In the genomic region with DNA sequence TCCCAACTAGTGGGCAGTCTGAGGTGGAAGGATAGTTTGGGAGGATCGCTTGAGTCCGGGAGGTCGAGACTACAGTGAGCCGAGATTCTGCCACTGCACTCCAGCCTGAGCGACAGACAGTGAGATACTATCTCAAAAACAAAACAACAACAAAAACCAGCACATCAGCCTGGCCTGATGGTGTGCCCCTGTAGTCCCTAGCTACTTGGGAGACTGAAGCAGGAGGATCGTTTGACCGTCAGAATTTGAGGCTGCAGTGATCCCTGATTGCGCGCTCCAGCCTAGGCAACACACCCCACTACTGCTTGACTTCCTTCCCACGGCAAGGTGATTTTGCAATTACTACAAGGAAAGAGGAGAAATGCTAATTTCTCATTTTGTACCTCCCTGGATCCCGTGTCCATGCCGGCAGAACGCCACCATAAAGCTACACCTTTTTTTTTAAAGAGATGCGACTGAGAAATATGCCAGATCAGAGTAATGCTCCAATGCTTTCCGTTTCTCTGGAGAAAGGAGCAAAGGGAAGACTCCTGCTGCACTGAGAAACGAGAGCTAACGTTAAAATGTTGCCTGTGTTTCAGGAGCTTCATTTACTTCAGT, we compare ENCODE assay signal across 1 cellular context.
TF ChIP-seq lines count a peak whose summit lies in the region.

No MANE protein-coding gene starts in this region.

TF ChIP-seq in K562, 482 proteins besides CTCF, POLR2A, EP300 and RAD21 (continued from another document):
- TF ChIP-seq, protein P1, sequence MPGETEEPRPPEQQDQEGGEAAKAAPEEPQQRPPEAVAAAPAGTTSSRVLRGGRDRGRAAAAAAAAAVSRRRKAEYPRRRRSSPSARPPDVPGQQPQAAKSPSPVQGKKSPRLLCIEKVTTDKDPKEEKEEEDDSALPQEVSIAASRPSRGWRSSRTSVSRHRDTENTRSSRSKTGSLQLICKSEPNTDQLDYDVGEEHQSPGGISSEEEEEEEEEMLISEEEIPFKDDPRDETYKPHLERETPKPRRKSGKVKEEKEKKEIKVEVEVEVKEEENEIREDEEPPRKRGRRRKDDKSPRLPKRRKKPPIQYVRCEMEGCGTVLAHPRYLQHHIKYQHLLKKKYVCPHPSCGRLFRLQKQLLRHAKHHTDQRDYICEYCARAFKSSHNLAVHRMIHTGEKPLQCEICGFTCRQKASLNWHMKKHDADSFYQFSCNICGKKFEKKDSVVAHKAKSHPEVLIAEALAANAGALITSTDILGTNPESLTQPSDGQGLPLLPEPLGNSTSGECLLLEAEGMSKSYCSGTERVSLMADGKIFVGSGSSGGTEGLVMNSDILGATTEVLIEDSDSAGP (CRISPR knock-in tag; IDR thresholded peaks at IDR 0.05) = no peak
- TF ChIP-seq GATA2 (CRISPR knock-in tag; IDR thresholded peaks at IDR 0.05) (peak; percentile 35; the same call in 1 of the 2 replicates), KLF6 (CRISPR knock-in tag; IDR thresholded peaks at IDR 0.05; ENCODE audit: borderline replicate concordance) (no peak), TEAD4 (IDR thresholded peaks at IDR 0.05; ENCODE audit: low read length) (no peak), TEAD4 (CRISPR knock-in tag; IDR thresholded peaks at IDR 0.05; ENCODE audit: borderline replicate concordance) (no peak), ZBTB1 (CRISPR knock-in tag; IDR thresholded peaks at IDR 0.05; ENCODE audit: borderline replicate concordance, low read depth) (no peak), TEAD1 (CRISPR knock-in tag; IDR thresholded peaks at IDR 0.05) (no peak), CEBPG (CRISPR knock-in tag; IDR thresholded peaks at IDR 0.05) (no peak), CEBPG (tag; conservative IDR thresholded peaks at IDR 0.05 in 1 of 2, IDR thresholded peaks at IDR 0.05 in 1 of 2) (0 out of 4 replicates have a peak, but pooled peaks of 1 of the 2 experiments have one; percentile 9), ZBTB17 (CRISPR knock-in tag; IDR thresholded peaks at IDR 0.05) (no peak)
- TF ChIP-seq, protein P2, sequence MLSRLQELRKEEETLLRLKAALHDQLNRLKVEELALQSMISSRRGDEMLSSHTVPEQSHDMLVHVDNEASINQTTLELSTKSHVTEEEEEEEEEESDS (CRISPR knock-in tag; IDR thresholded peaks at IDR 0.05) = no peak
- TF ChIP-seq, protein P3, sequence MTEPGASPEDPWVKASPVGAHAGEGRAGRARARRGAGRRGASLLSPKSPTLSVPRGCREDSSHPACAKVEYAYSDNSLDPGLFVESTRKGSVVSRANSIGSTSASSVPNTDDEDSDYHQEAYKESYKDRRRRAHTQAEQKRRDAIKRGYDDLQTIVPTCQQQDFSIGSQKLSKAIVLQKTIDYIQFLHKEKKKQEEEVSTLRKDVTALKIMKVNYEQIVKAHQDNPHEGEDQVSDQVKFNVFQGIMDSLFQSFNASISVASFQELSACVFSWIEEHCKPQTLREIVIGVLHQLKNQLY (CRISPR knock-in tag; conservative IDR thresholded peaks at IDR 0.05) = no peak
- TF ChIP-seq, protein P4, sequence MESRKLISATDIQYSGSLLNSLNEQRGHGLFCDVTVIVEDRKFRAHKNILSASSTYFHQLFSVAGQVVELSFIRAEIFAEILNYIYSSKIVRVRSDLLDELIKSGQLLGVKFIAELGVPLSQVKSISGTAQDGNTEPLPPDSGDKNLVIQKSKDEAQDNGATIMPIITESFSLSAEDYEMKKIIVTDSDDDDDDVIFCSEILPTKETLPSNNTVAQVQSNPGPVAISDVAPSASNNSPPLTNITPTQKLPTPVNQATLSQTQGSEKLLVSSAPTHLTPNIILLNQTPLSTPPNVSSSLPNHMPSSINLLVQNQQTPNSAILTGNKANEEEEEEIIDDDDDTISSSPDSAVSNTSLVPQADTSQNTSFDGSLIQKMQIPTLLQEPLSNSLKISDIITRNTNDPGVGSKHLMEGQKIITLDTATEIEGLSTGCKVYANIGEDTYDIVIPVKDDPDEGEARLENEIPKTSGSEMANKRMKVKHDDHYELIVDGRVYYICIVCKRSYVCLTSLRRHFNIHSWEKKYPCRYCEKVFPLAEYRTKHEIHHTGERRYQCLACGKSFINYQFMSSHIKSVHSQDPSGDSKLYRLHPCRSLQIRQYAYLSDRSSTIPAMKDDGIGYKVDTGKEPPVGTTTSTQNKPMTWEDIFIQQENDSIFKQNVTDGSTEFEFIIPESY (CRISPR knock-in tag; IDR thresholded peaks at IDR 0.05) = 0 out of 2 replicates have a peak, but pooled peaks have one; percentile 20
- TF ChIP-seq, protein P5, sequence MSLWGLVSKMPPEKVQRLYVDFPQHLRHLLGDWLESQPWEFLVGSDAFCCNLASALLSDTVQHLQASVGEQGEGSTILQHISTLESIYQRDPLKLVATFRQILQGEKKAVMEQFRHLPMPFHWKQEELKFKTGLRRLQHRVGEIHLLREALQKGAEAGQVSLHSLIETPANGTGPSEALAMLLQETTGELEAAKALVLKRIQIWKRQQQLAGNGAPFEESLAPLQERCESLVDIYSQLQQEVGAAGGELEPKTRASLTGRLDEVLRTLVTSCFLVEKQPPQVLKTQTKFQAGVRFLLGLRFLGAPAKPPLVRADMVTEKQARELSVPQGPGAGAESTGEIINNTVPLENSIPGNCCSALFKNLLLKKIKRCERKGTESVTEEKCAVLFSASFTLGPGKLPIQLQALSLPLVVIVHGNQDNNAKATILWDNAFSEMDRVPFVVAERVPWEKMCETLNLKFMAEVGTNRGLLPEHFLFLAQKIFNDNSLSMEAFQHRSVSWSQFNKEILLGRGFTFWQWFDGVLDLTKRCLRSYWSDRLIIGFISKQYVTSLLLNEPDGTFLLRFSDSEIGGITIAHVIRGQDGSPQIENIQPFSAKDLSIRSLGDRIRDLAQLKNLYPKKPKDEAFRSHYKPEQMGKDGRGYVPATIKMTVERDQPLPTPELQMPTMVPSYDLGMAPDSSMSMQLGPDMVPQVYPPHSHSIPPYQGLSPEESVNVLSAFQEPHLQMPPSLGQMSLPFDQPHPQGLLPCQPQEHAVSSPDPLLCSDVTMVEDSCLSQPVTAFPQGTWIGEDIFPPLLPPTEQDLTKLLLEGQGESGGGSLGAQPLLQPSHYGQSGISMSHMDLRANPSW (CRISPR knock-in tag; IDR thresholded peaks at IDR 0.05) = no peak
- TF ChIP-seq, protein P6, sequence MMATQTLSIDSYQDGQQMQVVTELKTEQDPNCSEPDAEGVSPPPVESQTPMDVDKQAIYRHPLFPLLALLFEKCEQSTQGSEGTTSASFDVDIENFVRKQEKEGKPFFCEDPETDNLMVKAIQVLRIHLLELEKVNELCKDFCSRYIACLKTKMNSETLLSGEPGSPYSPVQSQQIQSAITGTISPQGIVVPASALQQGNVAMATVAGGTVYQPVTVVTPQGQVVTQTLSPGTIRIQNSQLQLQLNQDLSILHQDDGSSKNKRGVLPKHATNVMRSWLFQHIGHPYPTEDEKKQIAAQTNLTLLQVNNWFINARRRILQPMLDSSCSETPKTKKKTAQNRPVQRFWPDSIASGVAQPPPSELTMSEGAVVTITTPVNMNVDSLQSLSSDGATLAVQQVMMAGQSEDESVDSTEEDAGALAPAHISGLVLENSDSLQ (IDR thresholded peaks at IDR 0.05) = peak; percentile 80
TF ChIP-seq in K562: peak in this region for 9.
